Comparison of ENCODE assay signal across 18 cellular contexts in genomic region chr15:65038838-65039237, GRCh38. TPM values are rescaled to one million over a fixed set of nuclear protein-coding genes. Genes with fewer than 3 reads are reported as not detected.
DNase-seq lines count a peak whose midpoint lies in the region; ATAC-seq, FAIRE-seq and TF ChIP-seq lines count a peak whose summit lies in the region.
"Had no signal": no experiment of that assay in that cellular context is flagged by ENCODE, and none has a peak within 500 bp of the region (broad histone marks: within the 10 kb centered on the region; RNA-seq: fewer than 3 reads in every experiment).

No MANE protein-coding gene starts in this region.

- TF ChIP-seq CTCF in H1 (IDR thresholded peaks at IDR 0.05; ENCODE audit: control extremely low read depth in 1 of 3, insufficient read depth in 1 of 3, low read depth in 1 of 3, low read length in 3 of 3) = no peak
- no peak for TF ChIP-seq CTCF in nephron (IDR thresholded peaks at IDR 0.05; ENCODE audit: unreplicated experiment in 3 of 3)

- H4K91ac ChIP-seq in H1 (replicated peaks; ENCODE audit: insufficient read length, low read length) = no peak overlapping the region

- no peak overlapping the region for H3K14ac ChIP-seq in H1 (ENCODE audit: insufficient read length)

- TF ChIP-seq EP300 in H1 (IDR thresholded peaks at IDR 0.05; ENCODE audit: borderline replicate concordance in 1 of 2, low read depth in 2 of 2, low read length in 2 of 2) = no peak

- no peak overlapping the region for H4K8ac ChIP-seq in H1 (ENCODE audit: extremely low read depth, insufficient read depth, low read length)

- H2BK120ac ChIP-seq in H1 (replicated peaks; ENCODE audit: low read depth, low read length) = no peak overlapping the region

- no peaks in the 10 kb centered on the region for H3K36me3 Mint-ChIP-seq in nephron (ENCODE audit: low read depth)
- H3K36me3 Mint-ChIP-seq: CD4-positive, alpha-beta memory T cell had no signal

- no peak overlapping the region for H2AFZ ChIP-seq in H1 (ENCODE audit: low read length)

- H3K9me3 ChIP-seq in H1 (ENCODE audit: insufficient read depth in 2 of 2, low read depth in 1 of 2, low read length in 1 of 2) (no peaks in the 10 kb centered on the region), MG63 (no peaks in the 10 kb centered on the region)
- H3K9me3 ChIP-seq: A549, BE2C had no signal

- H3K4me2 ChIP-seq in H1 (ENCODE audit: insufficient read depth in 1 of 2, low read depth in 2 of 2, low read length in 2 of 2) = no peak overlapping the region
- H3K4me2 ChIP-seq: A549 had no signal

- H3K27me3 ChIP-seq in H1 (replicated peaks in 1 of 4; ENCODE audit: control insufficient read depth in 3 of 4, extremely low read depth in 1 of 4, insufficient read depth in 3 of 4, low read length in 3 of 4) (no peaks in the 10 kb centered on the region), MG63 (no peaks in the 10 kb centered on the region)
- H3K27me3 ChIP-seq: BE2C had no signal

- DNase-seq in H1 (ENCODE audit: low read depth in 1 of 2, low spot score in 2 of 2) (no peak), posterior vena cava (ENCODE audit: low spot score) (peak; percentile 24), cerebellar cortex (ENCODE audit: low spot score) (no peak), MG63 (no peak), NK-92 (lab: John Stamatoyannopoulos, UW; ENCODE audit: unreplicated experiment) (no peak)
- DNase-seq: BE2C; CD4-positive, alpha-beta memory T cell; DMS79 treated with DMSO at 0.1 percent for 48 hours; EL had no signal

- peaks cover 20% of the 10 kb centered on the region for H3K4me1 Mint-ChIP-seq in nephron

- no peak overlapping the region for H2AK5ac ChIP-seq in H1 (ENCODE audit: low read depth, low read length)

- no peak overlapping the region for H2BK12ac ChIP-seq in H1 (ENCODE audit: low read depth, low read length)

- no peak overlapping the region for H3K56ac ChIP-seq in H1 (replicated peaks; ENCODE audit: insufficient read length, low read depth, low read length)

- no peak overlapping the region for H2BK5ac ChIP-seq in H1 (ENCODE audit: low read depth, low read length)

- H3K9me3 Mint-ChIP-seq in nephron = no peaks in the 10 kb centered on the region
- H3K9me3 Mint-ChIP-seq: CD4-positive, alpha-beta memory T cell had no signal

- H3K23ac ChIP-seq in H1 (ENCODE audit: insufficient read length) = peak overlapping the region; percentile 52

- POLR2A ChIA-PET in H1 (lab: Charles Lee; ENCODE audit: partially characterized antibody) = interaction anchor here (1.5 kb wide), 1 partner anchor 9 kb away, joined by 3 read pairs; no protein-coding TSS in a partner anchor

- TF ChIP-seq RAD21 in H1 (IDR thresholded peaks at IDR 0.05 in 1 of 2, conservative IDR thresholded peaks at IDR 0.05 in 1 of 2; ENCODE audit: low read depth in 2 of 2, low read length in 2 of 2) = no peak

- no peak overlapping the region for H2BK15ac ChIP-seq in H1 (ENCODE audit: low read length)

- no peak for FAIRE-seq in H1 (lab: Jason Lieb, UNC)
- FAIRE-seq: A549, G401.6, GM12892, GM19239, H54 had no signal

- TF ChIP-seq POLR2A in H1 (IDR thresholded peaks at IDR 0.05; ENCODE audit: control extremely low read depth in 1 of 2, low read depth in 2 of 2, low read length in 2 of 2) = no peak

- no peak overlapping the region for H3K4me3 Mint-ChIP-seq in nephron
- H3K4me3 Mint-ChIP-seq: CD4-positive, alpha-beta memory T cell had no signal

- H3K79me2 ChIP-seq in H1 (ENCODE audit: control insufficient read depth in 1 of 2, insufficient read depth in 2 of 2, low read length in 2 of 2) = no peaks in the 10 kb centered on the region

- H3K9ac ChIP-seq in H1 (replicated peaks in 1 of 4; ENCODE audit: extremely low read depth in 1 of 4, low read depth in 3 of 4, low read length in 3 of 4) = no peak overlapping the region

- WGBS in H1 (ENCODE audit: extremely low coverage in 1 of 2, insufficient coverage in 1 of 2, insufficient read length in 1 of 2, insufficient replicate concordance in 2 of 2, low coverage in 1 of 2, low lambda C conversion rate in 2 of 2, missing lambda C conversion rate in 1 of 2), 2 experiments = 92% methylated on average over 5 of the region's 5 CpGs; no CpG with 5 or more reads in 1 of the 2 experiments

- no peak overlapping the region for H3K4ac ChIP-seq in H1 (replicated peaks; ENCODE audit: insufficient read length, low read depth, low read length)

- H3K27ac ChIP-seq in H1 (ENCODE audit: low read depth, low read length) = no peak overlapping the region
- H3K27ac ChIP-seq: C4-2B had no signal

- H3K23me2 ChIP-seq in H1 (ENCODE audit: low read depth, low read length) = no peaks in the 10 kb centered on the region

- no peaks in the 10 kb centered on the region for H4K20me1 ChIP-seq in H1 (replicated peaks in 1 of 2; ENCODE audit: control insufficient read depth in 1 of 2, insufficient read depth in 2 of 2, low read length in 2 of 2)

- H3K18ac ChIP-seq in H1 (ENCODE audit: extremely low read depth, low read length) = no peak overlapping the region

- no peaks in the 10 kb centered on the region for H3K4me1 ChIP-seq in H1 (replicated peaks in 1 of 4; ENCODE audit: control insufficient read depth in 3 of 4, insufficient read depth in 4 of 4, low read length in 3 of 4)
- H3K4me1 ChIP-seq: BE2C had no signal

- ATAC-seq in GM18868 (IDR thresholded peaks at IDR 0.05; ENCODE audit: unreplicated experiment) = no peak
- ATAC-seq: A549 had no signal

- no peaks in the 10 kb centered on the region for H3K36me3 ChIP-seq in H1 (ENCODE audit: control insufficient read depth in 2 of 4, insufficient read depth in 4 of 4, low read length in 3 of 4)
- H3K36me3 ChIP-seq in MG63 = no peaks in the 10 kb centered on the region
- H3K36me3 ChIP-seq: BE2C had no signal

- H3K4me3 ChIP-seq in H1 (ENCODE audit: extremely low read depth in 1 of 4, insufficient read depth in 2 of 4, low read depth in 3 of 4, low read length in 4 of 4) = no peak overlapping the region
- H3K4me3 ChIP-seq in MG63 = no peak overlapping the region
- H3K4me3 ChIP-seq: A549 had no signal

- H2BK20ac ChIP-seq in H1 (ENCODE audit: low read length) = no peak overlapping the region

- intact Hi-C loops in posterior vena cava (cut with DNase I) = loop anchor here in 1 of 2 donors (10.0 kb wide), 1 partner anchor 46 kb away; no protein-coding TSS in a partner anchor

- no peaks in the 10 kb centered on the region for H3K27me3 Mint-ChIP-seq in nephron (ENCODE audit: low read depth)

- no peaks in the 10 kb centered on the region for H3K79me1 ChIP-seq in H1 (ENCODE audit: low read depth, low read length)

- CTCF ChIA-PET in H1 (lab: Charles Lee; ENCODE audit: partially characterized antibody) = interaction anchor here (0.9 to 33.2 kb wide), 5 partner anchors 9 to 63 kb away, joined by 3 to 1213 read pairs (median 5); partner anchors contain the start of genes KBTBD13 and RASL12

- H4K5ac ChIP-seq in H1 (ENCODE audit: insufficient read length, low read depth, low read length) = no peak overlapping the region

- peak overlapping the region; percentile 29 to 64 (median 58) for H3K27ac Mint-ChIP-seq in nephron
- H3K27ac Mint-ChIP-seq: CD4-positive, alpha-beta memory T cell had no signal

RNA-seq across cellular contexts. Expression of gene SLC51B, which starts 6.3 kb away (rescaled TPM):
- total RNA-seq in H1 (2021; fragmentation: NEBNext Ultra II Directional; extraction: Animal tissue kit (Norgen Biotek cat#: 25700)) = not detected in 2 replicates
- not detected in 2 replicates for polyA plus RNA-seq in H1 (2011; rRNA removed)
- polyA plus RNA-seq in H1 (2011; cell fraction: cytosol; rRNA removed) = not detected
- polyA plus RNA-seq in H1 (2011; cell fraction: nucleus; rRNA removed) = not detected
- not detected in 4 replicates for polyA plus RNA-seq in H1 (2012, experiment 1 of 2)
- not detected for polyA plus RNA-seq in H1 (2012, experiment 2 of 2)
- polyA plus RNA-seq in H1 (2013, experiment 1 of 2) = not detected
- not detected for polyA plus RNA-seq in H1 (2013, experiment 2 of 2)
- not detected in 2 replicates for polyA minus RNA-seq in H1 (2011; rRNA and poly(A)+ RNA removed)
- not detected for polyA minus RNA-seq in H1 (2011; cell fraction: cytosol; rRNA and poly(A)+ RNA removed)
- not detected for polyA minus RNA-seq in H1 (2011; cell fraction: nucleus; rRNA and poly(A)+ RNA removed)
- total RNA-seq in posterior vena cava = not detected
- not detected in 2 replicates for total RNA-seq in MG63 (2014; rRNA removed; shearing (Covaris generic); ENCODE audit: low replicate concordance)
- total RNA-seq: CD4-positive, alpha-beta memory T cell had no signal
- polyA plus RNA-seq: CD4-positive, alpha-beta memory T cell had no signal

RNA-seq across cellular contexts. Expression of gene MTFMT, which starts 9.4 kb away (rescaled TPM):
- total RNA-seq in H1 (2021; fragmentation: NEBNext Ultra II Directional; extraction: Animal tissue kit (Norgen Biotek cat#: 25700)) = 16.5 and 20.8 TPM in 2 replicates
- polyA plus RNA-seq in H1 (2011; rRNA removed) = 6.8 and 7.7 TPM in 2 replicates
- polyA plus RNA-seq in H1 (2011; cell fraction: cytosol; rRNA removed) = 10.5 TPM
- polyA plus RNA-seq in H1 (2011; cell fraction: nucleus; rRNA removed) = 4.2 TPM
- 9.7 to 15.8 TPM (median 10.5 TPM) in 4 replicates for polyA plus RNA-seq in H1 (2012, experiment 1 of 2)
- polyA plus RNA-seq in H1 (2012, experiment 2 of 2) = 9.9 TPM
- 14.6 TPM for polyA plus RNA-seq in H1 (2013, experiment 1 of 2)
- 14.9 TPM for polyA plus RNA-seq in H1 (2013, experiment 2 of 2)
- 7.6 and 7.7 TPM in 2 replicates for polyA minus RNA-seq in H1 (2011; rRNA and poly(A)+ RNA removed)
- polyA minus RNA-seq in H1 (2011; cell fraction: cytosol; rRNA and poly(A)+ RNA removed) = 8.3 TPM
- 10.2 TPM for polyA minus RNA-seq in H1 (2011; cell fraction: nucleus; rRNA and poly(A)+ RNA removed)
- total RNA-seq in posterior vena cava = 10 to 100 TPM; 14.9 to 20.0 TPM
- total RNA-seq in MG63 (2014; rRNA removed; shearing (Covaris generic); ENCODE audit: low replicate concordance) = 17.8 and 21.5 TPM in 2 replicates

RNA-seq across cellular contexts. Expression of gene RASL12, which starts 29.0 kb away (rescaled TPM):
- 9.3 and 10.3 TPM in 2 replicates for total RNA-seq in H1 (2021; fragmentation: NEBNext Ultra II Directional; extraction: Animal tissue kit (Norgen Biotek cat#: 25700))
- polyA plus RNA-seq in H1 (2011; rRNA removed) = 9.5 and 16.7 TPM in 2 replicates
- polyA plus RNA-seq in H1 (2011; cell fraction: cytosol; rRNA removed) = 16.0 TPM
- polyA plus RNA-seq in H1 (2011; cell fraction: nucleus; rRNA removed) = 11.4 TPM
- 6.7 to 8.6 TPM (median 8.0 TPM) in 4 replicates for polyA plus RNA-seq in H1 (2012, experiment 1 of 2)
- polyA plus RNA-seq in H1 (2012, experiment 2 of 2) = 10.5 TPM
- 6.6 TPM for polyA plus RNA-seq in H1 (2013, experiment 1 of 2)
- polyA plus RNA-seq in H1 (2013, experiment 2 of 2) = 7.7 TPM
- 12.2 and 14.8 TPM in 2 replicates for polyA minus RNA-seq in H1 (2011; rRNA and poly(A)+ RNA removed)
- 9.6 TPM for polyA minus RNA-seq in H1 (2011; cell fraction: cytosol; rRNA and poly(A)+ RNA removed)
- 9.0 TPM for polyA minus RNA-seq in H1 (2011; cell fraction: nucleus; rRNA and poly(A)+ RNA removed)
- 10 to 100 TPM; 82.4 to 93.9 TPM for total RNA-seq in posterior vena cava
- 2.7 and 4.7 TPM in 2 replicates for total RNA-seq in MG63 (2014; rRNA removed; shearing (Covaris generic); ENCODE audit: low replicate concordance)
- total RNA-seq: CD4-positive, alpha-beta memory T cell had no signal
- polyA plus RNA-seq: CD4-positive, alpha-beta memory T cell had no signal

RNA-seq across cellular contexts. Expression of gene KBTBD13, which starts 37.7 kb away (rescaled TPM):
- total RNA-seq in H1 (2021; fragmentation: NEBNext Ultra II Directional; extraction: Animal tissue kit (Norgen Biotek cat#: 25700)) = not detected in 2 replicates
- not detected in 2 replicates for polyA plus RNA-seq in H1 (2011; rRNA removed)
- polyA plus RNA-seq in H1 (2011; cell fraction: cytosol; rRNA removed) = not detected
- polyA plus RNA-seq in H1 (2011; cell fraction: nucleus; rRNA removed) = not detected
- polyA plus RNA-seq in H1 (2012, experiment 1 of 2) = not detected in 4 replicates
- not detected for polyA plus RNA-seq in H1 (2012, experiment 2 of 2)
- not detected for polyA plus RNA-seq in H1 (2013, experiment 1 of 2)
- polyA plus RNA-seq in H1 (2013, experiment 2 of 2) = not detected
- polyA minus RNA-seq in H1 (2011; rRNA and poly(A)+ RNA removed) = 0.07 TPM in 1 of 2 replicates, not detected in the other
- not detected for polyA minus RNA-seq in H1 (2011; cell fraction: cytosol; rRNA and poly(A)+ RNA removed)
- not detected for polyA minus RNA-seq in H1 (2011; cell fraction: nucleus; rRNA and poly(A)+ RNA removed)
- total RNA-seq in posterior vena cava = under 1 TPM; 0.37 to 0.57 TPM
- not detected in 2 replicates for total RNA-seq in MG63 (2014; rRNA removed; shearing (Covaris generic); ENCODE audit: low replicate concordance)
- total RNA-seq: CD4-positive, alpha-beta memory T cell had no signal
- polyA plus RNA-seq: A549; AG04450; CD4-positive, alpha-beta memory T cell had no signal

RNA-seq across cellular contexts. Expression of gene SPG21, which starts 49.1 kb away (rescaled TPM):
- 68.6 and 72.7 TPM in 2 replicates for total RNA-seq in H1 (2021; fragmentation: NEBNext Ultra II Directional; extraction: Animal tissue kit (Norgen Biotek cat#: 25700))
- polyA plus RNA-seq in H1 (2011; rRNA removed) = 51.4 and 67.3 TPM in 2 replicates
- polyA plus RNA-seq in H1 (2011; cell fraction: cytosol; rRNA removed) = 56.8 TPM
- polyA plus RNA-seq in H1 (2011; cell fraction: nucleus; rRNA removed) = 28.8 TPM
- polyA plus RNA-seq in H1 (2012, experiment 1 of 2) = 53.5 to 64.2 TPM (median 54.9 TPM) in 4 replicates
- 72.6 TPM for polyA plus RNA-seq in H1 (2012, experiment 2 of 2)
- polyA plus RNA-seq in H1 (2013, experiment 1 of 2) = 48.9 TPM
- polyA plus RNA-seq in H1 (2013, experiment 2 of 2) = 51.3 TPM
- 37.4 and 44.6 TPM in 2 replicates for polyA minus RNA-seq in H1 (2011; rRNA and poly(A)+ RNA removed)
- polyA minus RNA-seq in H1 (2011; cell fraction: cytosol; rRNA and poly(A)+ RNA removed) = 28.3 TPM
- polyA minus RNA-seq in H1 (2011; cell fraction: nucleus; rRNA and poly(A)+ RNA removed) = 31.6 TPM
- total RNA-seq in posterior vena cava = 10 to 100 TPM; 65.8 to 78.2 TPM
- 116 and 137 TPM in 2 replicates for total RNA-seq in MG63 (2014; rRNA removed; shearing (Covaris generic); ENCODE audit: low replicate concordance)
